In the genomic region with DNA sequence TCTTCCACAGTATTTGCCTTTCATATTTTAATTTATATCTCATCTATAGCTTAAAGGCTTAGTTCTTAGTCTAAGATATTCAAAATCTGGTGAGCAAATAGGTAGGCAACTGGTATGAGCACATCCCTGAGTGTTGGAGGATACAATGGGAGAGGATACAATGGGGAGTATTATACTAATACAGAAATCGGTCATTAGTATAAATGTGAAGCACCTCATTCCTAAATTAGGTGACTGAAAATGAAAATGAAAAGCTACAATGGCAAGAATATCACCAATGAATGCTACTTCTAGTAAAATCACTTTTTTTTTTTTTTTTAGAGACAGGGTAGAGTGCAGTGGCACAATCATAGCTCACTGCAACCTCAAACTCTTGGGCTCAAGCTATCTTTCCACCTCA, we compare ENCODE assay signal across 9 cellular contexts.
"Had no signal": no experiment of that assay in that cellular context is flagged by ENCODE, and none has a peak within 500 bp of the region (broad histone marks: within the 10 kb centered on the region; RNA-seq: fewer than 3 reads in every experiment).

No MANE protein-coding gene starts in this region.

- H3K4me3 ChIP-seq: GM23338, K562 had no signal

- H3K4me2 ChIP-seq: GM23338 had no signal

- H2AFZ ChIP-seq: GM23338 had no signal

- ATAC-seq: GM23338, K562 had no signal

- DNase-seq: H9, HCEC 1CT, IMR-90, KG1 had no signal

- FAIRE-seq: H1, H54, HTR-8/SVneo, K562 had no signal
